Comparison of ENCODE assay signal across 1 cellular context in the genomic region with DNA sequence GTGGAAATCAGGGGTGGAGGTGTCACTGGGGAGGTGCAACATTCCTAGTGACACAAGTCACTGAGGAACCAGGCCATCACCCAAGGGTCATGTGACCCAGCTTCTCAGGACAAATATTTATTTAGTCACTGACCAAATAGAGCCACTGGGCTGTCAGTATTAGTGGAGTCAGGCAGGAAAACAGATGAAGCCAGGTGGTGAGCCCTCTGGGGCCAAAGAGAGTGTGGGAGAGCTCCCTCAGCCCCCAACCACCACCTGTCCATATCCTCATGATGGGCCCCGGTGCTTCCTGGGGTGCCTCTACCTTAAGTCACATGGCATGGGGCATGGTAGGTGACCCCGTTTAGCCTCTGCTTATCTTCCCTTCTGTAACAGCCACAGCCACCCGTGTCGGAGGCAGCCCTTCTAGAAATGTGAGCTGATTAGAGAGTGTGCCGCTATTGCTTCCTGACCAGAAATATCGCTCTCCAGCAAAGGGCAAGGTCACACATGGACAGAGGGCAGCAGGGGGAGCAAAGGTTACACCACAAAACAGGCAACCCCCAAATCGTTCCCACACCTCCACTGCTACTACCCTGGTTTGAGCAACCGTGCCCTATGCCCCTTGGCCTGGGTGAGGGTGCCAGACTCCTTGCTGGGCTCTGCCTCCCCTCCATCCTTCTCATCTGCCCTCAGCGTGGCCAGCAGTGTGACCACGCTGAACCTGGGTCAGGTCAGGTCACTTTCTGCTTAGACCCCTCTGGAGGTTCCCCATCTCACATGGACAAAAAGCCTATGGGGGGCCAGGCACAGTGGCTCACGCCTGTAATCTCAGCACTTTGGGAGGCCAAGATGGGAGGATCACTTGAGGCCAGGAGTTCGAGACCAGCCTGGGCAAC.
TF ChIP-seq lines count a peak whose summit lies in the region.

No MANE protein-coding gene starts in this region.

TF ChIP-seq in HepG2, 621 proteins besides CTCF, POLR2A, EP300 and RAD21 (continued from another document):
- TF ChIP-seq, protein P1, sequence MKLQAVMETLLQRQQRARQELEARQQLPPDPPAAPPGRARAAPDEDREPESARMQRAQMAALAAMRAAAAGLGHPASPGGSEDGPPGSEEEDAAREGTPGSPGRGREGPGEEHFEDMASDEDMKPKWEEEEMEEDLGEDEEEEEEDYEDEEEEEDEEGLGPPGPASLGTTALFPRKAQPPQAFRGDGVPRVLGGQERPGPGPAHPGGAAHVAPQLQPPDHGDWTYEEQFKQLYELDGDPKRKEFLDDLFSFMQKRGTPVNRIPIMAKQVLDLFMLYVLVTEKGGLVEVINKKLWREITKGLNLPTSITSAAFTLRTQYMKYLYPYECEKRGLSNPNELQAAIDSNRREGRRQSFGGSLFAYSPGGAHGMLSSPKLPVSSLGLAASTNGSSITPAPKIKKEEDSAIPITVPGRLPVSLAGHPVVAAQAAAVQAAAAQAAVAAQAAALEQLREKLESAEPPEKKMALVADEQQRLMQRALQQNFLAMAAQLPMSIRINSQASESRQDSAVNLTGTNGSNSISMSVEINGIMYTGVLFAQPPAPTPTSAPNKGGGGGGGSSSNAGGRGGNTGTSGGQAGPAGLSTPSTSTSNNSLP (IDR thresholded peaks at IDR 0.05; ENCODE audit: low read depth, low read length): no peak
- TF ChIP-seq TCF7 (IDR thresholded peaks at IDR 0.05; ENCODE audit: low read depth): peak; percentile 55; the same call in 1 of the 2 replicates
- no peak for TF ChIP-seq STAT5B (CRISPR knock-in tag; IDR thresholded peaks at IDR 0.05)
- no peak; the same call in 1 of the 2 replicates for TF ChIP-seq ZNF761 (CRISPR knock-in tag; conservative IDR thresholded peaks at IDR 0.05)
- no peak for TF ChIP-seq KLF6 (CRISPR knock-in tag; IDR thresholded peaks at IDR 0.05)
- TF ChIP-seq, protein P2, sequence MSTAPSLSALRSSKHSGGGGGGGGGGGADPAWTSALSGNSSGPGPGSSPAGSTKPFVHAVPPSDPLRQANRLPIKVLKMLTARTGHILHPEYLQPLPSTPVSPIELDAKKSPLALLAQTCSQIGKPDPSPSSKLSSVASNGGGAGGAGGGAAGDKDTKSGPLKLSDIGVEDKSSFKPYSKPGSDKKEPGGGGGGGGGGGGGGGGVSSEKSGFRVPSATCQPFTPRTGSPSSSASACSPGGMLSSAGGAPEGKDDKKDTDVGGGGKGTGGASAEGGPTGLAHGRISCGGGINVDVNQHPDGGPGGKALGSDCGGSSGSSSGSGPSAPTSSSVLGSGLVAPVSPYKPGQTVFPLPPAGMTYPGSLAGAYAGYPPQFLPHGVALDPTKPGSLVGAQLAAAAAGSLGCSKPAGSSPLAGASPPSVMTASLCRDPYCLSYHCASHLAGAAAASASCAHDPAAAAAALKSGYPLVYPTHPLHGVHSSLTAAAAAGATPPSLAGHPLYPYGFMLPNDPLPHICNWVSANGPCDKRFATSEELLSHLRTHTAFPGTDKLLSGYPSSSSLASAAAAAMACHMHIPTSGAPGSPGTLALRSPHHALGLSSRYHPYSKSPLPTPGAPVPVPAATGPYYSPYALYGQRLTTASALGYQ (CRISPR knock-in tag; IDR thresholded peaks at IDR 0.05): peak; percentile 78; the same call in 1 of the 2 replicates
- peak; percentile 63 for TF ChIP-seq ZMYM4 (CRISPR knock-in tag; IDR thresholded peaks at IDR 0.05)
- TF ChIP-seq, protein P3, sequence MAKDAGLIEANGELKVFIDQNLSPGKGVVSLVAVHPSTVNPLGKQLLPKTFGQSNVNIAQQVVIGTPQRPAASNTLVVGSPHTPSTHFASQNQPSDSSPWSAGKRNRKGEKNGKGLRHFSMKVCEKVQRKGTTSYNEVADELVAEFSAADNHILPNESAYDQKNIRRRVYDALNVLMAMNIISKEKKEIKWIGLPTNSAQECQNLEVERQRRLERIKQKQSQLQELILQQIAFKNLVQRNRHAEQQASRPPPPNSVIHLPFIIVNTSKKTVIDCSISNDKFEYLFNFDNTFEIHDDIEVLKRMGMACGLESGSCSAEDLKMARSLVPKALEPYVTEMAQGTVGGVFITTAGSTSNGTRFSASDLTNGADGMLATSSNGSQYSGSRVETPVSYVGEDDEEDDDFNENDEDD (CRISPR knock-in tag; IDR thresholded peaks at IDR 0.05; ENCODE audit: borderline replicate concordance): no peak
- TF ChIP-seq, protein P4, sequence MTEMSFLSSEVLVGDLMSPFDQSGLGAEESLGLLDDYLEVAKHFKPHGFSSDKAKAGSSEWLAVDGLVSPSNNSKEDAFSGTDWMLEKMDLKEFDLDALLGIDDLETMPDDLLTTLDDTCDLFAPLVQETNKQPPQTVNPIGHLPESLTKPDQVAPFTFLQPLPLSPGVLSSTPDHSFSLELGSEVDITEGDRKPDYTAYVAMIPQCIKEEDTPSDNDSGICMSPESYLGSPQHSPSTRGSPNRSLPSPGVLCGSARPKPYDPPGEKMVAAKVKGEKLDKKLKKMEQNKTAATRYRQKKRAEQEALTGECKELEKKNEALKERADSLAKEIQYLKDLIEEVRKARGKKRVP (CRISPR knock-in tag; IDR thresholded peaks at IDR 0.05): peak in 1 of 2 experiments; percentile 78; a peak in 2 of 4 replicates
- TF ChIP-seq, protein P5, sequence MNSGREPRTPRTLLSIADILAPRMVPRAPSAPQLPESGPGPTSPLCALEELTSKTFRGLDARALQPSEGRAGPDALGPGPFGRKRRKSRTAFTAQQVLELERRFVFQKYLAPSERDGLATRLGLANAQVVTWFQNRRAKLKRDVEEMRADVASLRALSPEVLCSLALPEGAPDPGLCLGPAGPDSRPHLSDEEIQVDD (CRISPR knock-in tag; IDR thresholded peaks at IDR 0.05; ENCODE audit: borderline replicate concordance): no peak
- 0 out of 2 replicates have a peak, but pooled peaks have one; percentile 55 for TF ChIP-seq EED (CRISPR knock-in tag; IDR thresholded peaks at IDR 0.05)
- TF ChIP-seq, protein P6, sequence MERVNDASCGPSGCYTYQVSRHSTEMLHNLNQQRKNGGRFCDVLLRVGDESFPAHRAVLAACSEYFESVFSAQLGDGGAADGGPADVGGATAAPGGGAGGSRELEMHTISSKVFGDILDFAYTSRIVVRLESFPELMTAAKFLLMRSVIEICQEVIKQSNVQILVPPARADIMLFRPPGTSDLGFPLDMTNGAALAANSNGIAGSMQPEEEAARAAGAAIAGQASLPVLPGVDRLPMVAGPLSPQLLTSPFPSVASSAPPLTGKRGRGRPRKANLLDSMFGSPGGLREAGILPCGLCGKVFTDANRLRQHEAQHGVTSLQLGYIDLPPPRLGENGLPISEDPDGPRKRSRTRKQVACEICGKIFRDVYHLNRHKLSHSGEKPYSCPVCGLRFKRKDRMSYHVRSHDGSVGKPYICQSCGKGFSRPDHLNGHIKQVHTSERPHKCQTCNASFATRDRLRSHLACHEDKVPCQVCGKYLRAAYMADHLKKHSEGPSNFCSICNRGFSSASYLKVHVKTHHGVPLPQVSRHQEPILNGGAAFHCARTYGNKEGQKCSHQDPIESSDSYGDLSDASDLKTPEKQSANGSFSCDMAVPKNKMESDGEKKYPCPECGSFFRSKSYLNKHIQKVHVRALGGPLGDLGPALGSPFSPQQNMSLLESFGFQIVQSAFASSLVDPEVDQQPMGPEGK (CRISPR knock-in tag; IDR thresholded peaks at IDR 0.05): peak; percentile 95
- no peak for TF ChIP-seq GLI4 (CRISPR knock-in tag; IDR thresholded peaks at IDR 0.05; ENCODE audit: borderline replicate concordance)
